8 cellular contexts compared by ENCODE assay signal in genomic region chr15:81001180-81002003, GRCh38. TPM values are rescaled to one million over a fixed set of nuclear protein-coding genes. Genes with fewer than 3 reads are reported as not detected.
DNase-seq lines count a peak whose midpoint lies in the region; ATAC-seq and TF ChIP-seq lines count a peak whose summit lies in the region.

No MANE protein-coding gene starts in this region.

- no peaks in the 10 kb centered on the region for H3K9me2 ChIP-seq in neural cell (ENCODE audit: insufficient read depth, low read length)

- H3K4me1 ChIP-seq in NT2/D1 (ENCODE audit: insufficient read depth, insufficient read length) (peaks cover 5% of the 10 kb centered on the region), urinary bladder (ENCODE audit: insufficient read depth) (peaks cover 2% of the 10 kb centered on the region)

- H3K27me3 Mint-ChIP-seq in activated T-helper 2 cell treated with anti-CD3 and anti-CD28 coated beads, Interferon-gamma antibody, Interleukin-2, Interleukin-4, amounts not matched to agents 10 μg/mL and 5 μg/mL and 100 μg/mL, durations not matched to agents 14 hours and 24 hours and 36 hours (ENCODE audit: low read depth) = no peaks in the 10 kb centered on the region

- H3K79me2 ChIP-seq in neural cell (replicated peaks; ENCODE audit: insufficient read depth, low read length) = peaks cover 23% of the 10 kb centered on the region

- TF ChIP-seq RAD21 in neural cell (conservative IDR thresholded peaks at IDR 0.05) = no peak

- WGBS in urinary bladder = under 1% methylated on average over 108 of the region's 108 CpGs

- no peaks in the 10 kb centered on the region for H3K9me3 Mint-ChIP-seq in activated T-helper 2 cell treated with anti-CD3 and anti-CD28 coated beads, Interferon-gamma antibody, Interleukin-2, Interleukin-4, amounts not matched to agents 10 μg/mL and 5 μg/mL and 100 μg/mL, durations not matched to agents 14 hours and 24 hours and 36 hours

- DNase-seq in A172 (ENCODE audit: low spot score) = peak; percentile 6
- DNase-seq in NT2/D1 (ENCODE audit: low read depth, low spot score) = no peak
- peak; percentile 40 for DNase-seq in activated T-helper 2 cell treated with anti-CD3 and anti-CD28 coated beads, Interferon-gamma antibody, Interleukin-2, Interleukin-4, amounts not matched to agents 10 μg/mL and 5 μg/mL and 100 μg/mL, durations not matched to agents 14 hours and 24 hours and 36 hours (ENCODE audit: low spot score)
- peak; percentile 44 for DNase-seq in fibroblast of the aortic adventitia (ENCODE audit: low read depth)

- intact Hi-C loops in activated T-helper 2 cell treated with anti-CD3 and anti-CD28 coated beads, Interferon-gamma antibody, Interleukin-2, Interleukin-4, amounts not matched to agents 10 μg/mL and 5 μg/mL and 100 μg/mL, durations not matched to agents 14 hours and 24 hours and 36 hours (cut with micrococcal nuclease) = loop anchor here (1.0 to 2.0 kb wide), 2 partner anchors 22 to 291 kb away; no protein-coding TSS in a partner anchor

- H3K27me3 ChIP-seq in NT2/D1 (ENCODE audit: insufficient read depth, insufficient read length) (no peaks in the 10 kb centered on the region), neural cell (ENCODE audit: insufficient read depth, low read depth, low read length) (no peaks in the 10 kb centered on the region)

- peak overlapping the region; percentile 72 for H3K4me3 ChIP-seq in NT2/D1 (ENCODE audit: insufficient read length, low read depth)
- H3K4me3 ChIP-seq in fibroblast of the aortic adventitia (ENCODE audit: low read depth, low read length) = peak overlapping the region; percentile 90
- H3K4me3 ChIP-seq in neural cell (ENCODE audit: low read length) = peak overlapping the region; percentile 92
- H3K4me3 ChIP-seq in urinary bladder (ENCODE audit: low read depth, low read length) = peak overlapping the region; percentile 99

- peak overlapping the region; percentile 68 for H3K27ac Mint-ChIP-seq in activated T-helper 2 cell treated with anti-CD3 and anti-CD28 coated beads, Interferon-gamma antibody, Interleukin-2, Interleukin-4, amounts not matched to agents 10 μg/mL and 5 μg/mL and 100 μg/mL, durations not matched to agents 14 hours and 24 hours and 36 hours

- no peaks in the 10 kb centered on the region for H3F3A ChIP-seq in neural cell (ENCODE audit: insufficient read depth, low read length, poor library complexity, severe bottlenecking)

- H3K27ac ChIP-seq in neural cell (ENCODE audit: low read length) = peak overlapping the region; percentile 84
- peak overlapping the region; percentile 97 for H3K27ac ChIP-seq in urinary bladder (ENCODE audit: low read depth)

- H4K20me1 ChIP-seq in neural cell (ENCODE audit: insufficient read depth) = no peaks in the 10 kb centered on the region

- TF ChIP-seq EP300 in neural cell (conservative IDR thresholded peaks at IDR 0.05; ENCODE audit: poor library complexity, severe bottlenecking) = no peak

- TF ChIP-seq CTCF in fibroblast of the aortic adventitia (IDR thresholded peaks at IDR 0.05; ENCODE audit: insufficient read depth, low read length) (no peak), neural cell (IDR thresholded peaks at IDR 0.05; ENCODE audit: poor library complexity, severe bottlenecking) (no peak)

- H3K9ac ChIP-seq in NT2/D1 (ENCODE audit: insufficient read length, low read depth) (peak overlapping the region; percentile 95), neural cell (ENCODE audit: low read length) (peak overlapping the region; percentile 90)

- H3K4me2 ChIP-seq in neural cell (ENCODE audit: low read length) = peak overlapping the region; percentile 25

- H2AFZ ChIP-seq in neural cell (ENCODE audit: low read depth, low read length) = peak overlapping the region; percentile 65

- peaks cover 38% of the 10 kb centered on the region for H3K36me3 Mint-ChIP-seq in activated T-helper 2 cell treated with anti-CD3 and anti-CD28 coated beads, Interferon-gamma antibody, Interleukin-2, Interleukin-4, amounts not matched to agents 10 μg/mL and 5 μg/mL and 100 μg/mL, durations not matched to agents 14 hours and 24 hours and 36 hours (ENCODE audit: low read depth)

- peaks cover 43% of the 10 kb centered on the region for H3K4me1 Mint-ChIP-seq in activated T-helper 2 cell treated with anti-CD3 and anti-CD28 coated beads, Interferon-gamma antibody, Interleukin-2, Interleukin-4, amounts not matched to agents 10 μg/mL and 5 μg/mL and 100 μg/mL, durations not matched to agents 14 hours and 24 hours and 36 hours (ENCODE audit: low read depth)

- H3K36me3 ChIP-seq in NT2/D1 (ENCODE audit: insufficient read depth, insufficient read length, low read length) = peaks cover 26% of the 10 kb centered on the region
- H3K36me3 ChIP-seq in neural cell (ENCODE audit: insufficient read depth, low read length) = no peaks in the 10 kb centered on the region
- H3K36me3 ChIP-seq in urinary bladder (ENCODE audit: insufficient read depth) = no peaks in the 10 kb centered on the region

- peak overlapping the region; percentile 93 for H3K4me3 Mint-ChIP-seq in activated T-helper 2 cell treated with anti-CD3 and anti-CD28 coated beads, Interferon-gamma antibody, Interleukin-2, Interleukin-4, amounts not matched to agents 10 μg/mL and 5 μg/mL and 100 μg/mL, durations not matched to agents 14 hours and 24 hours and 36 hours (ENCODE audit: low read depth)

- H3K9me3 ChIP-seq in NT2/D1 (ENCODE audit: insufficient read depth, low read length) (no peaks in the 10 kb centered on the region), neural cell (ENCODE audit: low read length) (no peaks in the 10 kb centered on the region)

- ATAC-seq in GM18502 (IDR thresholded peaks at IDR 0.05; ENCODE audit: poor library complexity, unreplicated experiment) = peak; percentile 38
- peak; percentile 29 for ATAC-seq in HG02884 (IDR thresholded peaks at IDR 0.05; ENCODE audit: unreplicated experiment)

TF ChIP-seq in neural cell, 6 proteins besides CTCF, POLR2A, EP300 and RAD21:
- TF ChIP-seq REST (IDR thresholded peaks at IDR 0.05; ENCODE audit: borderline replicate concordance) (no peak), POLR2AphosphoS5 (IDR thresholded peaks at IDR 0.05) (no peak), SMC3 (conservative IDR thresholded peaks at IDR 0.05; ENCODE audit: poor library complexity) (no peak), TAF1 (IDR thresholded peaks at IDR 0.05; ENCODE audit: low read depth) (no peak), EZH2 (IDR thresholded peaks at IDR 0.05; ENCODE audit: borderline replicate concordance, insufficient read depth, low read length, poor library complexity, severe bottlenecking) (no peak), MXI1 (conservative IDR thresholded peaks at IDR 0.05; ENCODE audit: poor library complexity, severe bottlenecking) (peak; percentile 86)

RNA-seq across cellular contexts. Expression of gene TLNRD1, which starts 0.7 kb away (rescaled TPM):
- total RNA-seq in A172 (2014; rRNA removed; shearing (Covaris generic)) = 9.4 and 11.8 TPM in 2 replicates
- total RNA-seq in activated T-helper 2 cell treated with anti-CD3 and anti-CD28 coated beads, Interferon-gamma antibody, Interleukin-2, Interleukin-4, amounts not matched to agents 10 μg/mL and 5 μg/mL and 100 μg/mL, durations not matched to agents 14 hours and 24 hours and 36 hours = 18.5 and 19.1 TPM in 2 replicates
- total RNA-seq in fibroblast of the aortic adventitia (ENCODE audit: low replicate concordance) = 9.3 and 10.5 TPM in 2 replicates
- 8.2 and 8.8 TPM in 2 replicates for polyA plus RNA-seq in neural cell
- 17.9 and 18.0 TPM in 2 replicates for polyA minus RNA-seq in neural cell
- 3.8 TPM for total RNA-seq in urinary bladder
- polyA plus RNA-seq in urinary bladder = 14.0 TPM

RNA-seq across cellular contexts. Expression of gene MESD, which starts 11.8 kb away (rescaled TPM):
- 19.5 and 20.2 TPM in 2 replicates for total RNA-seq in A172 (2014; rRNA removed; shearing (Covaris generic))
- 27.0 and 28.6 TPM in 2 replicates for total RNA-seq in activated T-helper 2 cell treated with anti-CD3 and anti-CD28 coated beads, Interferon-gamma antibody, Interleukin-2, Interleukin-4, amounts not matched to agents 10 μg/mL and 5 μg/mL and 100 μg/mL, durations not matched to agents 14 hours and 24 hours and 36 hours
- total RNA-seq in fibroblast of the aortic adventitia (ENCODE audit: low replicate concordance) (18.9 and 25.8 TPM in 2 replicates), urinary bladder (24.8 TPM)
- polyA plus RNA-seq in neural cell (14.9 and 16.3 TPM in 2 replicates), urinary bladder (17.7 TPM)
- polyA minus RNA-seq in neural cell = 20.0 and 24.5 TPM in 2 replicates
